Comparison of ENCODE assay signal across 8 cellular contexts in the genomic region with DNA sequence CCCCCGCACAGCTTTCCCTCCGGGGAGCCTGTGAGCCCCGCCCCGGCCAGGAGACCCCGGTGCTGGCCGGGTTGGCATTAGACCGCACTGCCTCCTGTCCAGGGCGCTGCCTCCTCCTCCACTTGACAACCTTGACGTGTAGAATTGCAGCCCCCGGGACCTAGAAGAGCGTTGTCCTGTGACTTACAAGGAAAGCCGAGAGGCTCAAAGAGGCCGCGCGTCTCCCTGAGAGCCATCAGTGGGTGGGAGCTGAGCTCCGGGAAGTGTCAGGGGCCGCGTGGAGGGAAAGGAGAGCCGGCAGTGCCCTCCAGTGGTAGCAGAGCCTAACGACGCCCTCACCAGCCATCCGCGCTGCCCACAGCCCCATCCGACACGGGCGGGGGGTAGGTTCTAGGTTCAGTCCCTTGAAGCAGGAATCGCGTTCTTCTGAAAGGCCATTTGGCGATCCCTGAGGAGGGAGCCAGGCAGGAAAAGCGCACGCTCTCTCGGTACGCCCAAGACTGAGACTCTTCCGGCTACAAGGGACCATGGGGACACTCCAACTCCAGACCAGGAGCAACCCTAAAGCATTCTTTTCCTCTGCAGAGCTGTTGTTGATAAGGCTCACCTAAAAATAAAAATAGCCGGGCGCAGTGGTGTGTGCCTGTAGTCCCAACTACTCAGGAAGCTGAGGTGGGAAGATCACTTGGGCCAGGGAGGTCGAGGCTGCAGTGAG.
DNase-seq lines count a peak whose midpoint lies in the region; ATAC-seq and TF ChIP-seq lines count a peak whose summit lies in the region.

No MANE protein-coding gene starts in this region.

- CTCF ChIA-PET in AG04449 (lab: Yijun Ruan, JAX), result interaction anchor here (0.6 to 8.9 kb wide), 75 partner anchors 8 to 366 kb away, joined by 3 to 141 read pairs (median 4); a partner anchor contains a TSS

- DNase-seq in AG04449 (ENCODE audit: low read depth, low spot score), result no peak
- peak; percentile 48 for DNase-seq in NCI-H2171 treated with DMSO at 0.1 percent for 48 hours (lab: John Stamatoyannopoulos, UW)
- DNase-seq in activated CD4-positive, CD25-positive, alpha-beta regulatory T cell treated with anti-CD3 and anti-CD28 coated beads, Interleukin-2, amount 50 U/mL, for 16 hours (ENCODE audit: low read depth, low spot score), result peak; percentile 39
- peak; percentile 48 for DNase-seq in central memory CD4-positive, alpha-beta T cell
- DNase-seq in kidney glomerular epithelial cell (lab: John Stamatoyannopoulos, UW), result peak; percentile 74
- DNase-seq in stimulated activated CD4-positive, alpha-beta T cell treated with anti-CD3 and anti-CD28 coated beads, Interleukin-1b, Interleukin-23, amount 100 ng/mL, for 1 hour (ENCODE audit: low read depth in 2 of 2), result peak; percentile 24 to 56

- peak overlapping the region; percentile 32; the same call in 1 of the 2 replicates for H3K4me3 ChIP-seq in AG04449 (ENCODE audit: low read depth, low read length)

- POLR2A ChIA-PET in AG04449 (lab: Yijun Ruan, JAX), result interaction anchor here (0.6 to 1.1 kb wide), 3 partner anchors 103 to 215 kb away, joined by 3 read pairs; a partner anchor contains a TSS

- ATAC-seq in GM18858 (IDR thresholded peaks at IDR 0.05; ENCODE audit: unreplicated experiment) (peak; percentile 79), HG03066 (IDR thresholded peaks at IDR 0.05; ENCODE audit: low read depth, unreplicated experiment) (peak; percentile 98)

- peak; percentile 98 for TF ChIP-seq CTCF in AG04449 (IDR thresholded peaks at IDR 0.05; ENCODE audit: insufficient read depth, low read length, missing control alignments)
